Comparison of ENCODE assay signal across 8 cellular contexts in genomic region chr3:129277829-129278271, GRCh38. TPM values are rescaled to one million over a fixed set of nuclear protein-coding genes. Genes with fewer than 3 reads are reported as not detected.
DNase-seq lines count a peak whose midpoint lies in the region; ATAC-seq and TF ChIP-seq lines count a peak whose summit lies in the region.

No MANE protein-coding gene starts in this region.

- H3K4me3 Mint-ChIP-seq in activated naive CD8-positive, alpha-beta T cell treated with anti-CD3 and anti-CD28 coated beads, Interleukin-2, amount 10 ng/mL, durations not matched to agents 7 days and 5 days = peak overlapping the region; percentile 91

- no peaks in the 10 kb centered on the region for H3K9me3 ChIP-seq in HEK293 (ENCODE audit: control insufficient read depth, insufficient read depth, low read depth, low read length)
- no peaks in the 10 kb centered on the region for H3K9me3 ChIP-seq in subcutaneous abdominal adipose tissue (ENCODE audit: control insufficient read depth in 5 of 5, low read length in 5 of 5)

- TF ChIP-seq CTCF in AG04449 (IDR thresholded peaks at IDR 0.05; ENCODE audit: insufficient read depth, low read length, missing control alignments) = no peak
- no peak for TF ChIP-seq CTCF in HEK293 (tag by site-specific recombination; IDR thresholded peaks at IDR 0.05)

- peaks cover 17 to 64% of the 10 kb centered on the region in 2 experiments for H3K36me3 ChIP-seq in HEK293 (ENCODE audit: control insufficient read depth in 2 of 2, insufficient read depth in 1 of 2, low read length in 2 of 2)
- peaks cover 22 to 46% (median 44%) of the 10 kb centered on the region in 5 donors for H3K36me3 ChIP-seq in subcutaneous abdominal adipose tissue (ENCODE audit: control insufficient read depth in 5 of 5, insufficient read depth in 5 of 5, low read length in 5 of 5)

- H3K4me1 ChIP-seq in HEK293 (ENCODE audit: control insufficient read depth, insufficient read depth, low read length) (peaks cover 4% of the 10 kb centered on the region), subcutaneous abdominal adipose tissue (ENCODE audit: control insufficient read depth in 5 of 5, insufficient read depth in 5 of 5, low read length in 5 of 5) (peaks cover 5 to 39% (median 35%) of the 10 kb centered on the region in 5 donors)

- H3K27ac ChIP-seq in HEK293 (ENCODE audit: extremely low read depth, low read depth, low read length) = peak overlapping the region; percentile 91
- peak overlapping the region; percentile 98 for H3K27ac ChIP-seq in subcutaneous abdominal adipose tissue (ENCODE audit: low read depth, low read length)

- peak overlapping the region; percentile 90 for H3K27ac Mint-ChIP-seq in activated naive CD8-positive, alpha-beta T cell treated with anti-CD3 and anti-CD28 coated beads, Interleukin-2, amount 10 ng/mL, durations not matched to agents 7 days and 5 days

- peaks cover 37% of the 10 kb centered on the region for H3K4me1 Mint-ChIP-seq in activated naive CD8-positive, alpha-beta T cell treated with anti-CD3 and anti-CD28 coated beads, Interleukin-2, amount 10 ng/mL, durations not matched to agents 7 days and 5 days

- H3K9ac ChIP-seq in subcutaneous abdominal adipose tissue (ENCODE audit: low read length in 5 of 5) = peak overlapping the region; percentile 80 to 93 (median 90)

- H3K27me3 Mint-ChIP-seq in activated naive CD8-positive, alpha-beta T cell treated with anti-CD3 and anti-CD28 coated beads, Interleukin-2, amount 10 ng/mL, durations not matched to agents 7 days and 5 days = no peaks in the 10 kb centered on the region

- H3K36me3 Mint-ChIP-seq in activated naive CD8-positive, alpha-beta T cell treated with anti-CD3 and anti-CD28 coated beads, Interleukin-2, amount 10 ng/mL, durations not matched to agents 7 days and 5 days = peaks cover 29% of the 10 kb centered on the region

- no peak for ATAC-seq in activated naive CD8-positive, alpha-beta T cell treated with anti-CD3 and anti-CD28 coated beads, Interleukin-2, amount 10 ng/mL, durations not matched to agents 7 days and 5 days (ENCODE audit: low read depth)
- no peak for ATAC-seq in HG02870 (IDR thresholded peaks at IDR 0.05; ENCODE audit: unreplicated experiment)
- no peak for ATAC-seq in HG03175 (IDR thresholded peaks at IDR 0.05; ENCODE audit: unreplicated experiment)

- H3K9me3 Mint-ChIP-seq in activated naive CD8-positive, alpha-beta T cell treated with anti-CD3 and anti-CD28 coated beads, Interleukin-2, amount 10 ng/mL, durations not matched to agents 7 days and 5 days = no peaks in the 10 kb centered on the region

- peak overlapping the region; percentile 86 for H3K4me3 ChIP-seq in AG04449 (ENCODE audit: low read depth, low read length)
- no peak overlapping the region for H3K4me3 ChIP-seq in HEK293 (ENCODE audit: low read depth, low read length)
- H3K4me3 ChIP-seq in subcutaneous abdominal adipose tissue (ENCODE audit: low read depth in 1 of 5, low read length in 5 of 5) = peak overlapping the region; percentile 79 to 91 (median 89)

- DNase-seq in AG04449 (ENCODE audit: low read depth, low spot score) (no peak), iPS-NIHi11 (ENCODE audit: low spot score) (peak; percentile 29), NCI-H510A treated with DMSO at 0.1 percent for 48 hours (lab: John Stamatoyannopoulos, UW) (no peak)
- DNase-seq in activated naive CD8-positive, alpha-beta T cell treated with anti-CD3 and anti-CD28 coated beads, Interleukin-2, amount 10 ng/mL, durations not matched to agents 7 days and 5 days = no peak

- CTCF ChIA-PET in AG04449 (lab: Yijun Ruan, JAX) (interaction anchor here (1.3 kb wide), 1 partner anchor 11 kb away, joined by 3 read pairs; no protein-coding TSS in a partner anchor), HEK293 (lab: Yijun Ruan, JAX) (interaction anchor here (1.2 kb wide), 1 partner anchor 32 kb away, joined by 6 read pairs; no protein-coding TSS in a partner anchor)

- POLR2A ChIA-PET in AG04449 (lab: Yijun Ruan, JAX) (interaction anchor here (0.6 to 1.7 kb wide), 2 partner anchors 8 to 28 kb away, joined by 3 to 6 read pairs; partner anchors contain the start of gene COPG1), HEK293 (lab: Yijun Ruan, JAX) (interaction anchor here (0.6 to 3.5 kb wide), 3 partner anchors 37 to 117 kb away, joined by 3 to 42 read pairs (median 3); a partner anchor contains a TSS)
- POLR2A ChIA-PET in activated naive CD8-positive, alpha-beta T cell treated with anti-CD3 and anti-CD28 coated beads, Interleukin-2, amount 10 ng/mL, durations not matched to agents 7 days and 5 days (lab: Charles Lee) = interaction anchor here (0.6 to 3.9 kb wide), 8 partner anchors 9 to 266 kb away, joined by 3 to 102 read pairs (median 6); partner anchors contain the start of genes COPG1 and RAB43

- H3K27me3 ChIP-seq in subcutaneous abdominal adipose tissue (ENCODE audit: control insufficient read depth in 5 of 5, insufficient read depth in 4 of 5, low read length in 5 of 5) = no peaks in the 10 kb centered on the region

TF ChIP-seq in HEK293, 187 proteins besides CTCF, POLR2A, EP300 and RAD21:
- TF ChIP-seq SP2 (tag by site-specific recombination; IDR thresholded peaks at IDR 0.05) (no peak), GLI4 (tag by site-specific recombination; IDR thresholded peaks at IDR 0.05) (no peak), ATF2 (tag by site-specific recombination; IDR thresholded peaks at IDR 0.05; ENCODE audit: low read depth) (no peak), ZNF155 (tag by site-specific recombination; IDR thresholded peaks at IDR 0.05) (no peak), PBX3 (CRISPR knock-in tag; IDR thresholded peaks at IDR 0.05) (no peak), ZNF311 (tag by site-specific recombination; IDR thresholded peaks at IDR 0.05; ENCODE audit: borderline replicate concordance) (no peak), ZNF677 (tag by site-specific recombination; IDR thresholded peaks at IDR 0.05) (no peak), ZNF433 (tag by site-specific recombination; IDR thresholded peaks at IDR 0.05; ENCODE audit: low read depth) (no peak)

RNA-seq across cellular contexts. Expression of gene HMCES, which starts 0.8 kb away (rescaled TPM):
- total RNA-seq in activated naive CD8-positive, alpha-beta T cell treated with anti-CD3 and anti-CD28 coated beads, Interleukin-2, amount 10 ng/mL, durations not matched to agents 7 days and 5 days = 10 to 100 TPM; 59.7 to 60.8 TPM

RNA-seq across cellular contexts. Expression of gene COPG1, which starts 28.4 kb away (rescaled TPM):
- 100 to 1,000 TPM; 131 to 138 TPM for total RNA-seq in activated naive CD8-positive, alpha-beta T cell treated with anti-CD3 and anti-CD28 coated beads, Interleukin-2, amount 10 ng/mL, durations not matched to agents 7 days and 5 days
